20 cellular contexts compared by ENCODE assay signal in the genomic region with DNA sequence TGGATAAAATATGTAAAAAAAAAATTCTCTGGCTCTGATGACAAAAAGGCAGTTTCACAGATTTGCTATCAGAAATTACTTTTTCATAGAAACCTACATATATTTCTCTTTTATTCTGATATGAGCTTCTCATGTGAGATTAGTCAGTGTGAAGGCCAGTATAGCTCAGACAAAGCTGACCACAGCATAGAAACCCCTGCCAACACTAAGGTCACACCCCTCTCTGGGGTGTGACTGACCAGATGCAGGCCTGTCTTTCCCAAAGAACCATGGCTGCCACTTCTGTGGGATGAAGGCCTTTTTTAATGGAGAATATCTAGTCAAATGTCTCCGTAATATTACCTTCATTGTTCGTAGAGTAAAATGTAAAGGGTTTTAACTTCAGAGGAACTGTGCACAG.
"Had no signal": no experiment of that assay in that cellular context is flagged by ENCODE, and none has a peak within 500 bp of the region (broad histone marks: within the 10 kb centered on the region; RNA-seq: fewer than 3 reads in every experiment).

No MANE protein-coding gene starts in this region.

- H3K27me3 ChIP-seq: SJCRH30 had no signal

- H3K36me3 ChIP-seq: SJCRH30 had no signal

- H3K27ac ChIP-seq: SJCRH30 had no signal

- H3K9me3 ChIP-seq: SJCRH30 had no signal

- DNase-seq: KBM-7, MM.1S, NCI-H1092 treated with DMSO at 0.1 percent for 48 hours, NCI-H1436, NCI-H187, NCI-H2029, NCI-H2081 treated with DMSO at 0.1 percent for 48 hours, NCI-H2171, NCI-H226, NCI-H446, NCI-H510A, NCI-H524 treated with DMSO at 0.1 percent for 48 hours, NCI-H69, NCI-H774, PC-3, SHP77 treated with DMSO at 0.1 percent for 48 hours, SJCRH30 had no signal

- H3K4me3 ChIP-seq: SJCRH30 had no signal

- ATAC-seq: Panc1, PC-3, Right ventricle myocardium inferior, SK-N-SH treated with all-trans-retinoic acid at 6 μM for 48 hours had no signal

- H3K4me1 ChIP-seq: SJCRH30 had no signal
